8 cellular contexts compared by ENCODE assay signal in the genomic region with DNA sequence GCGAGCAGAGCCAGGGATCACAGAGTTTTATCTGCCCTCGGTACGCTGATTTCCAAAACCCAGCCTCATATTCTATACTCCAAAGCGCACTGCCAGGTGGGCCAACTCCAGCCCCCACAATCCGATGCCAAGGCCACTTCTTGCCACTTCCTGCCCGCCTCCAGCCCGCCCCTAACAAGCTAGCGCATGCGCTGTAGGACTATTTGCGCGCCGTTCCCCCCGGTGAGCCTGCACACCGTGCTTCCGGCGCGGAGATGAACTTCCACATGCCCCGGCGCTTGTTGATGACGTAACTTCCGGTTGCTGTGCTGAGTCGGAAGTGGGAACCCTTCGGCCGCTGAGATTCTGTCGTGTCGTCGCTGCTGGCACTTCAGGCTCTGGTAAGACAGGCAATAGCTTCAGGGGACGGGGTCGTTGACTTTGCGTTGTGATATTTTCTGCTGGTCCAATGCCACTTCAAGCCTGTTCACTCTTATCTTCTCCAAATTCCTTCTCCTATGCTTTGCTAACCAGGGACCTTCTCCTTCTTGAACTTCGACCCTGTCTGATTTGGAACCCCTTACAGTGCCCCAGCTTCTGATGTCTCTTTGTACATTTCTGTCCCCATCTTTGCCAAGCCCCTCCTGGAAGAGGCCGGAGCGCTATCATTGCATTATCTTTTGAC. TPM values are rescaled to one million over a fixed set of nuclear protein-coding genes. Genes with fewer than 3 reads are reported as not detected.
A peak's percentile ranks its signal among the peaks of the same experiment; 100 is the strongest.
DNase-seq lines count a peak whose midpoint lies in the region; ATAC-seq, FAIRE-seq and TF ChIP-seq lines count a peak whose summit lies in the region.

A gene with protein sequence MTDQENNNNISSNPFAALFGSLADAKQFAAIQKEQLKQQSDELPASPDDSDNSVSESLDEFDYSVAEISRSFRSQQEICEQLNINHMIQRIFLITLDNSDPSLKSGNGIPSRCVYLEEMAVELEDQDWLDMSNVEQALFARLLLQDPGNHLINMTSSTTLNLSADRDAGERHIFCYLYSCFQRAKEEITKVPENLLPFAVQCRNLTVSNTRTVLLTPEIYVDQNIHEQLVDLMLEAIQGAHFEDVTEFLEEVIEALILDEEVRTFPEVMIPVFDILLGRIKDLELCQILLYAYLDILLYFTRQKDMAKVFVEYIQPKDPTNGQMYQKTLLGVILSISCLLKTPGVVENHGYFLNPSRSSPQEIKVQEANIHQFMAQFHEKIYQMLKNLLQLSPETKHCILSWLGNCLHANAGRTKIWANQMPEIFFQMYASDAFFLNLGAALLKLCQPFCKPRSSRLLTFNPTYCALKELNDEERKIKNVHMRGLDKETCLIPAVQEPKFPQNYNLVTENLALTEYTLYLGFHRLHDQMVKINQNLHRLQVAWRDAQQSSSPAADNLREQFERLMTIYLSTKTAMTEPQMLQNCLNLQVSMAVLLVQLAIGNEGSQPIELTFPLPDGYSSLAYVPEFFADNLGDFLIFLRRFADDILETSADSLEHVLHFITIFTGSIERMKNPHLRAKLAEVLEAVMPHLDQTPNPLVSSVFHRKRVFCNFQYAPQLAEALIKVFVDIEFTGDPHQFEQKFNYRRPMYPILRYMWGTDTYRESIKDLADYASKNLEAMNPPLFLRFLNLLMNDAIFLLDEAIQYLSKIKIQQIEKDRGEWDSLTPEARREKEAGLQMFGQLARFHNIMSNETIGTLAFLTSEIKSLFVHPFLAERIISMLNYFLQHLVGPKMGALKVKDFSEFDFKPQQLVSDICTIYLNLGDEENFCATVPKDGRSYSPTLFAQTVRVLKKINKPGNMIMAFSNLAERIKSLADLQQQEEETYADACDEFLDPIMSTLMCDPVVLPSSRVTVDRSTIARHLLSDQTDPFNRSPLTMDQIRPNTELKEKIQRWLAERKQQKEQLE (plus strand): TSS at position 306 of the 664 bp plus-strand sequence. CDS start 5,481 bp downstream, outside the sequence.

- no peaks in the 10 kb centered on the region for H3K36me3 ChIP-seq in uterus

- H3K27me3 ChIP-seq in right cardiac atrium (ENCODE audit: control insufficient read depth, insufficient read depth) (no peaks in the 10 kb centered on the region), uterus (no peaks in the 10 kb centered on the region)

- peak; percentile 64 for DNase-seq in GM12892 (ENCODE audit: insufficient read length)
- DNase-seq in NCI-H187 treated with DMSO at 0.1 percent for 48 hours (lab: John Stamatoyannopoulos, UW), result peak; percentile 52
- DNase-seq in anterior cingulate cortex (lab: John Stamatoyannopoulos, UW), result peak; percentile 74 to 98 (median 91)
- DNase-seq in right cardiac atrium, result peak; percentile 97 to 99 (median 98)
- DNase-seq in pulmonary artery endothelial cell (ENCODE audit: low read depth, low spot score), result peak; percentile 78
- peak; percentile 92 to 94 for DNase-seq in uterus

- peak within 1 kb of the TSS; percentile 93 for H3K4me3 ChIP-seq in right cardiac atrium (ENCODE audit: low read length)
- H3K4me3 ChIP-seq in uterus, result peak within 1 kb of the TSS; percentile 70 to 73

- TF ChIP-seq CTCF in uterus (IDR thresholded peaks at IDR 0.05), result peak in 1 of 4 experiments; percentile 7

- FAIRE-seq in GM12892 (lab: Jason Lieb, UNC), result peak; percentile 100

- H3K4me1 ChIP-seq in right cardiac atrium (ENCODE audit: control insufficient read depth, insufficient read depth, low read length) (peaks cover 4% of the 10 kb centered on the region), uterus (no peaks in the 10 kb centered on the region)

- intact Hi-C loops in T-helper 2 cell treated with Interferon-gamma antibody and Interleukin-4, amounts not matched to agents 100 ng/mL and 5 ng/mL, for 36 hours (cut with micrococcal nuclease), result loop anchor here (1.0 to 5.0 kb wide), 5 partner anchors 15 to 215 kb away; a partner anchor contains a TSS
- intact Hi-C loops in right cardiac atrium (cut with DNase I), result loop anchor here in 3 of 4 donors (5.0 to 10.0 kb wide), 2 partner anchors 162 to 215 kb away; no protein-coding TSS in a partner anchor
- intact Hi-C loops in uterus (cut with DNase I; ENCODE audit: low total_unique reads), result loop anchor here (10.0 kb wide), 1 partner anchor 215 kb away; no protein-coding TSS in a partner anchor

- peak; percentile 93 for ATAC-seq in HG02870 (IDR thresholded peaks at IDR 0.05; ENCODE audit: unreplicated experiment)
- peak; percentile 95 to 96 for ATAC-seq in right cardiac atrium

- H3K27ac ChIP-seq in right cardiac atrium (ENCODE audit: low read length) (peak within 1 kb of the TSS; percentile 51), uterus (peak within 1 kb of the TSS; percentile 7 to 43)

- no peaks in the 10 kb centered on the region for H3K9me3 ChIP-seq in right cardiac atrium (ENCODE audit: control insufficient read depth, low read length)
- no peaks in the 10 kb centered on the region for H3K9me3 ChIP-seq in uterus

- TF ChIP-seq POLR2A in GM12892 (IDR thresholded peaks at IDR 0.05; ENCODE audit: low read depth, low read length), result peak; percentile 98
- TF ChIP-seq POLR2A in uterus (IDR thresholded peaks at IDR 0.05), result peak in 1 of 2 donors; percentile 46

- WGBS in right cardiac atrium, result 3% methylated on average over 33 of the region's 33 CpGs

RNA-seq across cellular contexts. Expression of the gene that starts here (rescaled TPM):
- 17.7 TPM for polyA plus RNA-seq in GM12892 (2012; ENCODE audit: missing spikeins)
- total RNA-seq in T-helper 2 cell treated with Interferon-gamma antibody and Interleukin-4, amounts not matched to agents 100 ng/mL and 5 ng/mL, for 36 hours, result 44.1 and 44.9 TPM in 2 replicates
- total RNA-seq in right cardiac atrium (10 to 100 TPM; 40.7 to 45.8 (median 43.6) TPM), pulmonary artery endothelial cell (29.9 and 38.4 TPM in 2 replicates), uterus (10 to 100 TPM; 31.0 to 41.2 (median 33.3) TPM)
- 15.9 TPM for polyA plus RNA-seq in right cardiac atrium

Comparison
In these comparisons a context has a peak if more than half of its experiments do, and no peak if none do; other contexts are left out.
1. Peak in every context shown above with its lines: DNase-seq, ATAC-seq, H3K4me3 ChIP-seq and H3K27ac ChIP-seq.